ENCODE assay signal across 1 cellular context in genomic region chr7:32092346-32092745, GRCh38.
TF ChIP-seq lines count a peak whose summit lies in the region.

No MANE protein-coding gene starts in this region.

TF ChIP-seq in IMR-90, 13 proteins besides CTCF, POLR2A, EP300 and RAD21:
- TF ChIP-seq NFE2L2 (IDR thresholded peaks at IDR 0.05; ENCODE audit: low read depth, low read length) = no peak
- TF ChIP-seq FOS (IDR thresholded peaks at IDR 0.05; ENCODE audit: low read depth, low read length) = no peak
- TF ChIP-seq CHD1 (IDR thresholded peaks at IDR 0.05; ENCODE audit: low read depth, low read length) = no peak
